Comparison of ENCODE assay signal across 1 cellular context in the genomic region with DNA sequence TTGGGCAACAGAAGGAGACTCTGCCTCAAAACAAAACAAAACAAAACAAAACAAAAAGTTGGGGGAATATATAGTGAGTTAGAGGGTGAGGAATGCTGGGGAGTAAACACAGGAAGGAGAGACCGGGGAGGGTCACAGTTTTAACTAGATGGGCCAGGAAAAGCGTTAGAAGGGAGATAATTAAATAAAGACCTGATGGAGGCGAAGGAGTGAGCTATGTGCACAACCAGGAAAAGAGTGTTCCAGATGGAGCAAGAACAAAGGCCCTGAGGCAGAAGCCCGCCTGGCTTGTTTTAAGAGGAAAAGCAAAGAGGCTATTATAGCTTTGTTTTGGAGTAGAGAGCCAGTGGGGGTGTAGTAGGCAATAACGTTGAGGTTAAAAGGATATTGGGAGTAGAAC.
TF ChIP-seq lines count a peak whose summit lies in the region.

No MANE protein-coding gene starts in this region.

TF ChIP-seq in K562, 482 proteins besides CTCF, POLR2A, EP300 and RAD21 (continued from another document):
- TF ChIP-seq, protein P1, sequence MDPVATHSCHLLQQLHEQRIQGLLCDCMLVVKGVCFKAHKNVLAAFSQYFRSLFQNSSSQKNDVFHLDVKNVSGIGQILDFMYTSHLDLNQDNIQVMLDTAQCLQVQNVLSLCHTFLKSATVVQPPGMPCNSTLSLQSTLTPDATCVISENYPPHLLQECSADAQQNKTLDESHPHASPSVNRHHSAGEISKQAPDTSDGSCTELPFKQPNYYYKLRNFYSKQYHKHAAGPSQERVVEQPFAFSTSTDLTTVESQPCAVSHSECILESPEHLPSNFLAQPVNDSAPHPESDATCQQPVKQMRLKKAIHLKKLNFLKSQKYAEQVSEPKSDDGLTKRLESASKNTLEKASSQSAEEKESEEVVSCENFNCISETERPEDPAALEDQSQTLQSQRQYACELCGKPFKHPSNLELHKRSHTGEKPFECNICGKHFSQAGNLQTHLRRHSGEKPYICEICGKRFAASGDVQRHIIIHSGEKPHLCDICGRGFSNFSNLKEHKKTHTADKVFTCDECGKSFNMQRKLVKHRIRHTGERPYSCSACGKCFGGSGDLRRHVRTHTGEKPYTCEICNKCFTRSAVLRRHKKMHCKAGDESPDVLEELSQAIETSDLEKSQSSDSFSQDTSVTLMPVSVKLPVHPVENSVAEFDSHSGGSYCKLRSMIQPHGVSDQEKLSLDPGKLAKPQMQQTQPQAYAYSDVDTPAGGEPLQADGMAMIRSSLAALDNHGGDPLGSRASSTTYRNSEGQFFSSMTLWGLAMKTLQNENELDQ (CRISPR knock-in tag; IDR thresholded peaks at IDR 0.05; ENCODE audit: borderline replicate concordance) = no peak
- TF ChIP-seq HNRNPL (IDR thresholded peaks at IDR 0.05; ENCODE audit: low read depth, low read length) (no peak), ZNF766 (CRISPR knock-in tag; conservative IDR thresholded peaks at IDR 0.05) (no peak), FOXA1 (IDR thresholded peaks at IDR 0.05; ENCODE audit: borderline replicate concordance) (no peak), CEBPB (tag; IDR thresholded peaks at IDR 0.05) (no peak), ARHGAP35 (IDR thresholded peaks at IDR 0.05; ENCODE audit: partially characterized antibody) (no peak), BCL6 (CRISPR knock-in tag; IDR thresholded peaks at IDR 0.05) (no peak), ZNF764 (CRISPR knock-in tag; IDR thresholded peaks at IDR 0.05; ENCODE audit: low read depth) (no peak), EGR1 (conservative IDR thresholded peaks at IDR 0.05) (no peak), EP400 (IDR thresholded peaks at IDR 0.05) (no peak), PRMT5 (CRISPR knock-in tag; IDR thresholded peaks at IDR 0.05) (no peak), KAT8 (IDR thresholded peaks at IDR 0.05; ENCODE audit: low read depth) (no peak), GTF2E2 (tag; IDR thresholded peaks at IDR 0.05) (no peak)
- TF ChIP-seq, protein P2, sequence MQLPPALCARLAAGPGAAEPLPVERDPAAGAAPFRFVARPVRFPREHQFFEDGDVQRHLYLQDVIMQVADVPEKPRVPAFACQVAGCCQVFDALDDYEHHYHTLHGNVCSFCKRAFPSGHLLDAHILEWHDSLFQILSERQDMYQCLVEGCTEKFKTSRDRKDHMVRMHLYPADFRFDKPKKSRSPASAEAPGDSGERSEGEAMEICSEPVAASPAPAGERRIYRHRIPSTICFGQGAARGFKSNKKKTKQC (CRISPR knock-in tag; IDR thresholded peaks at IDR 0.05) = no peak
